Comparison of ENCODE assay signal across 17 cellular contexts in genomic region chr2:86788172-86788571, GRCh38. TPM values are rescaled to one million over a fixed set of nuclear protein-coding genes. Genes with fewer than 3 reads are reported as not detected.
DNase-seq lines count a peak whose midpoint lies in the region; ATAC-seq and TF ChIP-seq lines count a peak whose summit lies in the region.
"Had no signal": no experiment of that assay in that cellular context is flagged by ENCODE, and none has a peak within 500 bp of the region (broad histone marks: within the 10 kb centered on the region; RNA-seq: fewer than 3 reads in every experiment).

No MANE protein-coding gene starts in this region.

- no peaks in the 10 kb centered on the region for H3K9me3 Mint-ChIP-seq in activated T-cell treated with anti-CD3 and anti-CD28 coated beads, Interleukin-2, amount 50 U/mL, for 24 hours
- H3K9me3 Mint-ChIP-seq in activated naive CD8-positive, alpha-beta T cell treated with anti-CD3 and anti-CD28 coated beads, Interleukin-2, amount 50 U/mL, for 24 hours, result no peaks in the 10 kb centered on the region
- H3K9me3 Mint-ChIP-seq: activated naive CD4-positive, alpha-beta T cell treated with anti-CD3 and anti-CD28 coated beads for 36 hours had no signal

- peaks cover 41% of the 10 kb centered on the region for H3K36me3 Mint-ChIP-seq in activated T-cell treated with anti-CD3 and anti-CD28 coated beads, Interleukin-2, amount 50 U/mL, for 24 hours (ENCODE audit: low read depth)
- peaks cover 47% of the 10 kb centered on the region for H3K36me3 Mint-ChIP-seq in activated naive CD8-positive, alpha-beta T cell treated with anti-CD3 and anti-CD28 coated beads, Interleukin-2, amount 50 U/mL, for 24 hours (ENCODE audit: low read depth)

- no peak for TF ChIP-seq EP300 in stomach (IDR thresholded peaks at IDR 0.05)

- H3K36me3 ChIP-seq in stomach, result no peaks in the 10 kb centered on the region
- H3K36me3 ChIP-seq: colonic mucosa had no signal

- intact Hi-C loops in right cardiac atrium (cut with DNase I), result no loop called here
- intact Hi-C loops in stomach (cut with DNase I; ENCODE audit: low total_unique reads), result no loop called here

- TF ChIP-seq CTCF in stomach (IDR thresholded peaks at IDR 0.05), result no peak

- TF ChIP-seq POLR2A in stomach (IDR thresholded peaks at IDR 0.05), result no peak

- WGBS in right cardiac atrium, result 13% methylated on average over 7 of the region's 7 CpGs
- WGBS in stomach, 5 donors, result 17 to 49% (median 27%) methylated on average over 7 of the region's 7 CpGs

- ATAC-seq in activated naive CD8-positive, alpha-beta T cell treated with anti-CD3 and anti-CD28 coated beads, Interleukin-2, amount 50 U/mL, for 24 hours, result no peak
- ATAC-seq in right cardiac atrium, result peak; percentile 67 to 78
- ATAC-seq in GM18870 (IDR thresholded peaks at IDR 0.05; ENCODE audit: unreplicated experiment), result no peak
- ATAC-seq in esophagus mucosa, result no peak
- ATAC-seq: K562 had no signal

- peaks cover 71% of the 10 kb centered on the region for H3K4me1 Mint-ChIP-seq in activated T-cell treated with anti-CD3 and anti-CD28 coated beads, Interleukin-2, amount 50 U/mL, for 24 hours (ENCODE audit: low read depth)
- peaks cover 79% of the 10 kb centered on the region for H3K4me1 Mint-ChIP-seq in activated naive CD8-positive, alpha-beta T cell treated with anti-CD3 and anti-CD28 coated beads, Interleukin-2, amount 50 U/mL, for 24 hours

- peak overlapping the region; percentile 20 for H3K27ac ChIP-seq in right cardiac atrium (ENCODE audit: low read length)
- peak overlapping the region in 2 of 5 donors; percentile 27 to 74 for H3K27ac ChIP-seq in stomach
- H3K27ac ChIP-seq: colonic mucosa, psoas muscle, RWPE1 had no signal

- H3K27ac Mint-ChIP-seq in activated T-cell treated with anti-CD3 and anti-CD28 coated beads, Interleukin-2, amount 50 U/mL, for 24 hours, result peak overlapping the region; percentile 92
- H3K27ac Mint-ChIP-seq in activated naive CD8-positive, alpha-beta T cell treated with anti-CD3 and anti-CD28 coated beads, Interleukin-2, amount 50 U/mL, for 24 hours, result peak overlapping the region; percentile 98
- H3K27ac Mint-ChIP-seq: activated naive CD4-positive, alpha-beta T cell treated with anti-CD3 and anti-CD28 coated beads for 36 hours had no signal

- peak overlapping the region; percentile 86 for H3K4me3 Mint-ChIP-seq in activated T-cell treated with anti-CD3 and anti-CD28 coated beads, Interleukin-2, amount 50 U/mL, for 24 hours
- H3K4me3 Mint-ChIP-seq in activated naive CD8-positive, alpha-beta T cell treated with anti-CD3 and anti-CD28 coated beads, Interleukin-2, amount 50 U/mL, for 24 hours, result peak overlapping the region; percentile 93
- H3K4me3 Mint-ChIP-seq: activated naive CD4-positive, alpha-beta T cell treated with anti-CD3 and anti-CD28 coated beads for 36 hours had no signal

- H3K27me3 ChIP-seq in right cardiac atrium (ENCODE audit: control insufficient read depth, insufficient read depth) (no peaks in the 10 kb centered on the region), stomach (peaks cover 27 to 67% (median 46%) of the 10 kb centered on the region in 3 donors)

- H3K4me3 ChIP-seq in right cardiac atrium (ENCODE audit: low read length) (no peak overlapping the region), stomach (peak overlapping the region in 1 of 4 donors; percentile 27)
- H3K4me3 ChIP-seq: colonic mucosa, K562, smooth muscle cell had no signal

- H3K4me1 ChIP-seq in right cardiac atrium (ENCODE audit: control insufficient read depth, insufficient read depth, low read length) (no peaks in the 10 kb centered on the region), stomach (peaks cover 22 to 42% (median 35%) of the 10 kb centered on the region in 4 donors)
- H3K4me1 ChIP-seq: colonic mucosa had no signal

- peaks cover 44% of the 10 kb centered on the region for H3K27me3 Mint-ChIP-seq in activated T-cell treated with anti-CD3 and anti-CD28 coated beads, Interleukin-2, amount 50 U/mL, for 24 hours
- peaks cover 8% of the 10 kb centered on the region for H3K27me3 Mint-ChIP-seq in activated naive CD8-positive, alpha-beta T cell treated with anti-CD3 and anti-CD28 coated beads, Interleukin-2, amount 50 U/mL, for 24 hours

- no peaks in the 10 kb centered on the region for H3K9me3 ChIP-seq in right cardiac atrium (ENCODE audit: control insufficient read depth, low read length)
- no peaks in the 10 kb centered on the region for H3K9me3 ChIP-seq in stomach
- H3K9me3 ChIP-seq: colonic mucosa, psoas muscle had no signal

- no peak for DNase-seq in activated T-cell treated with anti-CD3 and anti-CD28 coated beads, Interleukin-2, amount 50 U/mL, for 24 hours
- DNase-seq in activated T-cell treated with anti-CD3 and anti-CD28 coated beads, Interleukin-2, amount 50 U/mL, for 48 hours, result no peak
- no peak for DNase-seq in activated naive CD8-positive, alpha-beta T cell treated with anti-CD3 and anti-CD28 coated beads, Interleukin-2, amount 50 U/mL, for 24 hours
- peak; percentile 55 to 88 (median 81) for DNase-seq in right cardiac atrium
- peak; percentile 41 for DNase-seq in stomach
- no peak for DNase-seq in activated CD4-positive, CD25-positive, alpha-beta regulatory T cell treated with anti-CD3 and anti-CD28 coated beads, Interleukin-2, amount 50 U/mL, for 72 hours
- DNase-seq: activated CD4-positive, alpha-beta T cell treated with anti-CD3 and anti-CD28 coated beads for 48 hours; activated naive CD4-positive, alpha-beta T cell treated with anti-CD3 and anti-CD28 coated beads for 36 hours; colonic mucosa; kidney glomerular epithelial cell; psoas muscle; stimulated activated CD4-positive, alpha-beta T cell treated with anti-CD3 and anti-CD28 coated beads, Interleukin-4, amount 100 ng/mL, for 24 hours had no signal

RNA-seq across cellular contexts. Expression of gene CD8A, which starts 2.5 kb away (rescaled TPM):
- 1 to 10 TPM in 3 of 4 donors, under 1 TPM in 1; 0.71 to 2.0 (median 1.2) TPM for total RNA-seq in right cardiac atrium
- 1.1 TPM for polyA plus RNA-seq in right cardiac atrium
- 10 to 100 TPM in 1 of 5 donors, 1 to 10 TPM in 2, not detected in 2; 1.3 to 24.9 (median 6.2) TPM for total RNA-seq in stomach
- 10 to 100 TPM in 1 of 3 donors, 1 to 10 TPM in 2; 1.2 to 13.1 (median 1.3) TPM for polyA plus RNA-seq in stomach
- 0.44 TPM for total RNA-seq in esophagus mucosa
- total RNA-seq: smooth muscle cell had no signal
- polyA plus RNA-seq: K562, smooth muscle cell had no signal

Comparison
In these comparisons a context has a peak if more than half of its experiments do, and no peak if none do; other contexts are left out.
1. DNase-seq: peak in right cardiac atrium (3 of 3) and stomach (single experiment); none in activated T-cell treated with anti-CD3 and anti-CD28 coated beads, Interleukin-2, amount 50 U/mL, for 24 hours (single experiment), activated T-cell treated with anti-CD3 and anti-CD28 coated beads, Interleukin-2, amount 50 U/mL, for 48 hours (0 of 2), activated naive CD8-positive, alpha-beta T cell treated with anti-CD3 and anti-CD28 coated beads, Interleukin-2, amount 50 U/mL, for 24 hours (single experiment) and activated CD4-positive, CD25-positive, alpha-beta regulatory T cell treated with anti-CD3 and anti-CD28 coated beads, Interleukin-2, amount 50 U/mL, for 72 hours (single experiment).
2. ATAC-seq: peak in right cardiac atrium (2 of 2); none in activated naive CD8-positive, alpha-beta T cell treated with anti-CD3 and anti-CD28 coated beads, Interleukin-2, amount 50 U/mL, for 24 hours (single experiment), GM18870 (single experiment) and esophagus mucosa (single experiment).